1 cellular context compared by ENCODE assay signal in the genomic region with DNA sequence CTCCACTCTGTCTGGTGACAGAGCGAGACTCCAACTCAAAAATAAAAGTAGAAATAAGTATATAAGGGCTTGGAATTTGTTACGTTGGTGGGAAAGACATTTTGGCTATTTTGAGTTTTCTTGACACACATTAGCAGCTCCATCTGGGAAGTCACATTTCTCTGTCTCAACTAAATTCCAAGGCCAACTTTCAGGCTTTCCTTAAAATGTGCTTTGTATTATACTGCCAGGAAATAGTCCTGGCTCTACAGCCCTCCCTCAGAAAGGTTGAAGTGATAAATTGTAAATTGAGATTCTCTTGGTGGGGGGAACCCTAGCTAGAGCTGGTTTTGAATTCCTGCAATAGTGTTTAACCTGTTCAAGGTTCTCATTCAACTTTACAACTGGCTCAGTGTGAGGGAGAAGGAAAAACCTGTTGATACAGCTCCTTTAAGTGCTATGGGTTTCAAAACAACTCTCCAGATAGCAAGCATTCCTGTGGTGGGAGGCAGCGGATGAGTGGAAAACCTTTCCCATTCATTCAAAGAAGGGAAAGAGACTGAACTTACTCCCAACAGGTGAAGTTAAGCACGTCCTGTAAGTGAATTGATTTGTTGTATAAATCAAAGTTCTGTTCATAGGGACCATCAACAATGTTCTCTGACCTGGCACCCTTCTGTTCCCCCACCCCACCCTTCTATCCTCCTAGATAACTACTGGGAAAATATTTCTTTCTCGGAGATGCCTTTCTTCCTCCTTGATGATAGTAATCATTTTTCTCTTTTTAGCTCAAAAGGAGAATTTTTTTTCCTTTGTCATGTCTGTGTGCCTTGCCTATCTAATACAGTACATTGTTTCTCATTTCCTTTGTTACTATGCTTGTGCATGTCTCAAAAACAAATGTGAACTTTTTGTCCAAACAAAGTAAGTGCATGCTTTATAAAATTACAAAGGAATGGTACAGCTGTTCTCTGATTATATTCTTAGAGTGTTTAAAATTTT.
TF ChIP-seq lines count a peak whose summit lies in the region.

No MANE protein-coding gene starts in this region.

TF ChIP-seq in H1, 55 proteins besides CTCF, POLR2A, EP300 and RAD21 (continued from another document):
- TF ChIP-seq POU5F1 (IDR thresholded peaks at IDR 0.05; ENCODE audit: low read depth, low read length) (no peak), SP1 (IDR thresholded peaks at IDR 0.05; ENCODE audit: low read depth, low read length) (peak; percentile 83)
